In genomic region chr20:47667086-47667485, GRCh38 we compare ENCODE assay signal across 15 cellular contexts.
"Had no signal": no experiment of that assay in that cellular context is flagged by ENCODE, and none has a peak within 500 bp of the region (broad histone marks: within the 10 kb centered on the region; RNA-seq: fewer than 3 reads in every experiment).

No MANE protein-coding gene starts in this region.

- ATAC-seq: activated CD4-positive, CD25-positive, alpha-beta regulatory T cell treated with anti-CD3 and anti-CD28 coated beads, Interleukin-2, amount 50 U/mL, for 24 hours; lower lobe of right lung; natural killer cell treated with Interleukin-12 subunit alpha and Interleukin-12 subunit beta and Interleukin-15 and Interleukin-18, amount 100 ng/mL, for 72 hours had no signal

- H3K27me3 ChIP-seq: adrenal gland, breast epithelium, tibial nerve had no signal

- H3K36me3 Mint-ChIP-seq: natural killer cell treated with Interleukin-12 subunit alpha and Interleukin-12 subunit beta and Interleukin-15 and Interleukin-18, amount 100 ng/mL, for 72 hours had no signal

- DNase-seq: activated CD4-positive, alpha-beta T cell treated with anti-CD3 and anti-CD28 coated beads, Interleukin-2, amount 10 ng/mL, durations not matched to agents 7 days and 5 days; activated naive CD4-positive, alpha-beta T cell treated with anti-CD3 and anti-CD28 coated beads for 36 hours; cerebellar nuclear complex; cortex of kidney; lower lobe of right lung; nucleus accumbens; stimulated activated CD8-positive, alpha-beta memory T cell treated with anti-CD3 and anti-CD28 coated beads, Interleukin-4, amount 100 ng/mL, for 48 hours; T1000 had no signal

- H3K4me3 ChIP-seq: adrenal gland, breast epithelium, lower lobe of right lung, tibial nerve had no signal

- H3K36me3 ChIP-seq: adrenal gland, breast epithelium had no signal

- H3K27ac Mint-ChIP-seq: activated CD4-positive, alpha-beta T cell treated with anti-CD3 and anti-CD28 coated beads, Interleukin-2, amount 10 ng/mL, durations not matched to agents 7 days and 5 days; activated naive CD4-positive, alpha-beta T cell treated with anti-CD3 and anti-CD28 coated beads for 36 hours; mesothelial cell of epicardium; stimulated activated naive CD8-positive, alpha-beta T cell treated with anti-CD3 and anti-CD28 coated beads, Interleukin-15, Interleukin-2, amounts not matched to agents 100 ng/mL and 50 ng/mL, for 24 hours had no signal

- H3K27ac ChIP-seq: adrenal gland, breast epithelium, lower lobe of right lung, tibial nerve had no signal

- H3K27me3 Mint-ChIP-seq: activated CD4-positive, alpha-beta T cell treated with anti-CD3 and anti-CD28 coated beads, Interleukin-2, amount 10 ng/mL, durations not matched to agents 7 days and 5 days; natural killer cell treated with Interleukin-12 subunit alpha and Interleukin-12 subunit beta and Interleukin-15 and Interleukin-18, amount 100 ng/mL, for 72 hours; stimulated activated naive CD8-positive, alpha-beta T cell treated with anti-CD3 and anti-CD28 coated beads, Interleukin-15, Interleukin-2, amounts not matched to agents 100 ng/mL and 50 ng/mL, for 24 hours had no signal

- H3K4me1 ChIP-seq: breast epithelium had no signal

- H3K9me3 ChIP-seq: adrenal gland, breast epithelium, lower lobe of right lung, tibial nerve had no signal

- H3K4me3 Mint-ChIP-seq: activated CD4-positive, alpha-beta T cell treated with anti-CD3 and anti-CD28 coated beads, Interleukin-2, amount 10 ng/mL, durations not matched to agents 7 days and 5 days; activated naive CD4-positive, alpha-beta T cell treated with anti-CD3 and anti-CD28 coated beads for 36 hours; mesothelial cell of epicardium; natural killer cell treated with Interleukin-12 subunit alpha and Interleukin-12 subunit beta and Interleukin-15 and Interleukin-18, amount 100 ng/mL, for 72 hours; stimulated activated naive CD8-positive, alpha-beta T cell treated with anti-CD3 and anti-CD28 coated beads, Interleukin-15, Interleukin-2, amounts not matched to agents 100 ng/mL and 50 ng/mL, for 24 hours had no signal

- H3K9me3 Mint-ChIP-seq: activated CD4-positive, alpha-beta T cell treated with anti-CD3 and anti-CD28 coated beads, Interleukin-2, amount 10 ng/mL, durations not matched to agents 7 days and 5 days; activated naive CD4-positive, alpha-beta T cell treated with anti-CD3 and anti-CD28 coated beads for 36 hours; mesothelial cell of epicardium; natural killer cell treated with Interleukin-12 subunit alpha and Interleukin-12 subunit beta and Interleukin-15 and Interleukin-18, amount 100 ng/mL, for 72 hours; stimulated activated naive CD8-positive, alpha-beta T cell treated with anti-CD3 and anti-CD28 coated beads, Interleukin-15, Interleukin-2, amounts not matched to agents 100 ng/mL and 50 ng/mL, for 24 hours had no signal
